ENCODE assay signal across 28 cellular contexts in the genomic region with DNA sequence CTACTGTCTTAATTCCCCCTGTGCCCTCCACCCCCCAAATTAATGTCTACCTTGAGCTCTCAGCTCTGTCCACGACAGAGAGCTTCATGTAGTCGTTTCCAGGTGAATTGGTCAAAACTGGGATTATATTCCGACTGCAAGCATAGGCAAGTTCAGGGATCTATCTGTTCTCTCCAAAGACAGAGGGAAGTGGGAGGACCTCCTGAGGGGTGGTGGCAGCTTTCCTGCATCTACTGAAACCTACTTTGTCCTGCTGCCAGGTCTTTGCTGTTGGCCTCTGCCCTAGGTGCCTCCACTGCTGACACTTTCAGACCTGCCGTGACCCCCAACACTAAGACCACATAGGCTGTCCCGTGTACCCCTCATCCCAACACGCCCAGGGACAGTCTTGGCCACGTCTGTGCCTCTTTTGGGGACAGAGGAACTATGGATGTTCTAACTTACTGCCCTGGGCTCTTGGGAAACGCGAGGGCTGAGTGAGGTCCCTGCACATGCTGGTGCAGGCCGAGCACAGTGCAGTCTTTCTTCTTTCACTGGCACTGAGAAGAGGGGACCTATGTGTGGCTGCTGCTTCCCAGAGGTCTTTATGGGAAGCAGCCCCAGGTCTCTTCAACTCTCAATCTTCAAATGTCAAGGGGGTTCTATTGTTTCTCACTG.
"Had no signal": no experiment of that assay in that cellular context is flagged by ENCODE, and none has a peak within 500 bp of the region (broad histone marks: within the 10 kb centered on the region; RNA-seq: fewer than 3 reads in every experiment).

No MANE protein-coding gene starts in this region.

- H3K4me3 ChIP-seq: ascending aorta, SJCRH30, SK-N-MC had no signal

- H3K27me3 ChIP-seq: ascending aorta, SJCRH30 had no signal

- H3K36me3 ChIP-seq: ascending aorta, SJCRH30, WERI-Rb-1 had no signal

- H3K27ac ChIP-seq: ascending aorta, SJCRH30, SK-N-MC, WERI-Rb-1 had no signal

- H3K4me1 ChIP-seq: ascending aorta, SJCRH30 had no signal

- H3K4me1 Mint-ChIP-seq: activated CD4-positive, alpha-beta memory T cell treated with anti-CD3 and anti-CD28 coated beads, Interleukin-2, amount 10 ng/mL, durations not matched to agents 7 days and 5 days; activated CD8-positive, alpha-beta memory T cell treated with anti-CD3 and anti-CD28 coated beads, Interleukin-2, amount 10 ng/mL, durations not matched to agents 7 days and 5 days; activated naive CD8-positive, alpha-beta T cell treated with anti-CD3 and anti-CD28 coated beads for 36 hours had no signal

- H3K36me3 Mint-ChIP-seq: activated CD8-positive, alpha-beta memory T cell treated with anti-CD3 and anti-CD28 coated beads, Interleukin-2, amount 10 ng/mL, durations not matched to agents 7 days and 5 days; activated naive CD8-positive, alpha-beta T cell treated with anti-CD3 and anti-CD28 coated beads for 36 hours had no signal

- DNase-seq: activated CD4-positive, alpha-beta memory T cell treated with anti-CD3 and anti-CD28 coated beads, Interleukin-2, amount 10 ng/mL, durations not matched to agents 7 days and 5 days; activated CD4-positive, alpha-beta T cell treated with anti-CD3 and anti-CD28 coated beads for 1 hour; activated CD4-positive, alpha-beta T cell treated with anti-CD3 and anti-CD28 coated beads for 48 hours; activated CD4-positive, CD25-positive, alpha-beta regulatory T cell; activated CD8-positive, alpha-beta memory T cell treated with anti-CD3 and anti-CD28 coated beads for 24 hours; activated CD8-positive, alpha-beta memory T cell treated with anti-CD3 and anti-CD28 coated beads, Interleukin-2, amount 10 ng/mL, durations not matched to agents 7 days and 5 days; activated CD8-positive, alpha-beta memory T cell treated with anti-CD3 and anti-CD28 coated beads, Interleukin-2, amount 50 U/mL, for 48 hours; activated effector memory CD4-positive, alpha-beta T cell treated with Interleukin-2 at 50 U/mL for 16 hours; activated naive CD4-positive, alpha-beta T cell treated with anti-CD3 and anti-CD28 coated beads, Interleukin-2, amount 50 U/mL, for 16 hours; activated naive CD8-positive, alpha-beta T cell treated with anti-CD3 and anti-CD28 coated beads for 36 hours; activated T-cell treated with anti-CD3 and anti-CD28 coated beads, Interleukin-2, amount 50 U/mL, for 48 hours; Kasumi-1; KG1; MM.1S; MV-4-11; NCI-H1092; NCI-H1436 treated with DMSO at 0.1 percent for 48 hours; NCI-H1694 treated with DMSO at 0.1 percent for 48 hours; NCI-H2029; NCI-H345; NCI-H524 treated with DMSO at 0.1 percent for 48 hours; SHP77; SJCRH30; T1000; WERI-Rb-1 had no signal

- H3K27ac Mint-ChIP-seq: activated CD4-positive, alpha-beta memory T cell treated with anti-CD3 and anti-CD28 coated beads, Interleukin-2, amount 10 ng/mL, durations not matched to agents 7 days and 5 days; activated CD8-positive, alpha-beta memory T cell treated with anti-CD3 and anti-CD28 coated beads, Interleukin-2, amount 10 ng/mL, durations not matched to agents 7 days and 5 days; activated naive CD8-positive, alpha-beta T cell treated with anti-CD3 and anti-CD28 coated beads for 36 hours had no signal

- H3K9me3 Mint-ChIP-seq: activated CD4-positive, alpha-beta memory T cell treated with anti-CD3 and anti-CD28 coated beads, Interleukin-2, amount 10 ng/mL, durations not matched to agents 7 days and 5 days; activated naive CD8-positive, alpha-beta T cell treated with anti-CD3 and anti-CD28 coated beads for 36 hours had no signal

- H3K4me3 Mint-ChIP-seq: activated CD4-positive, alpha-beta memory T cell treated with anti-CD3 and anti-CD28 coated beads, Interleukin-2, amount 10 ng/mL, durations not matched to agents 7 days and 5 days; activated CD8-positive, alpha-beta memory T cell treated with anti-CD3 and anti-CD28 coated beads, Interleukin-2, amount 10 ng/mL, durations not matched to agents 7 days and 5 days; activated naive CD8-positive, alpha-beta T cell treated with anti-CD3 and anti-CD28 coated beads for 36 hours had no signal

- H3K27me3 Mint-ChIP-seq: activated naive CD8-positive, alpha-beta T cell treated with anti-CD3 and anti-CD28 coated beads for 36 hours had no signal

- ATAC-seq: activated CD8-positive, alpha-beta memory T cell treated with anti-CD3 and anti-CD28 coated beads, Interleukin-2, amount 10 ng/mL, durations not matched to agents 7 days and 5 days; Panc1 had no signal

- H3K9me3 ChIP-seq: ascending aorta, SJCRH30 had no signal
